In genomic region chr19:55071913-55072312, GRCh38 we compare ENCODE assay signal across 1 cellular context.
TF ChIP-seq lines count a peak whose summit lies in the region.

No MANE protein-coding gene starts in this region.

TF ChIP-seq in IMR-90, 13 proteins besides CTCF, POLR2A, EP300 and RAD21:
- TF ChIP-seq MXI1 (IDR thresholded peaks at IDR 0.05; ENCODE audit: borderline replicate concordance, low read depth, low read length), result no peak
- no peak for TF ChIP-seq FOS (IDR thresholded peaks at IDR 0.05; ENCODE audit: low read depth, low read length)
